Comparison of ENCODE assay signal across 34 cellular contexts in the genomic region with DNA sequence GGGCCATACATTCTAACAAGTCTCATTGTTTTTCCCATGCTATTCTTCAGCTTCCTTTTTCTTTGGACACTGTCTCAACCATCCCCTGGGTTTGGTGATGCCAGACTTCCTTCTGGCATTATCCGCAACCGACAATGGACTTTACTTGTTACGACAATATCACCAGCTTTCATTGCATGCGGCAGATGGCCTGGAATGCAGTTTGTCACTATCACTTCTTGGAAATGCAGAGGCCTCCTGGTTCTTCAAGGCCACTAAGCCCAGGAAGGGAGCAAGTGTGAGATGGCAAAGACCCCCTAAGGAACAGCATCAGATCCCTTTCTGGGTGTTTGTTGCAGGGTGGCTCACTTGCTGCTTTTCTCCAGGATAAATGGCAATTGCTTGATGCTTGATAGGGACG.
"Had no signal": no experiment of that assay in that cellular context is flagged by ENCODE, and none has a peak within 500 bp of the region (broad histone marks: within the 10 kb centered on the region; RNA-seq: fewer than 3 reads in every experiment).

No MANE protein-coding gene starts in this region.

- H3K9me3 ChIP-seq: esophagus squamous epithelium, gastroesophageal sphincter had no signal

- H3K9me3 Mint-ChIP-seq: activated B cell treated with CpG ODN at 0.5 μM for 24 hours; activated T-cell treated with anti-CD3 and anti-CD28 coated beads, Interleukin-2, amount 50 U/mL, for 4 hours; dendritic cell treated with granulocyte-macrophage colony-stimulating factor and Interleukin-4, amounts not matched to agents 40 ng/mL and 50 ng/mL, for 4 days; T-helper 2 cell treated with Interferon-gamma antibody and Interleukin-4, amounts not matched to agents 5 μg/mL and 100 μg/mL, for 36 hours had no signal

- H3K4me3 Mint-ChIP-seq: activated B cell treated with CpG ODN at 0.5 μM for 24 hours; activated CD8-positive, alpha-beta T cell treated with anti-CD3 and anti-CD28 coated beads for 36 hours; activated naive CD8-positive, alpha-beta T cell; activated T-cell treated with anti-CD3 and anti-CD28 coated beads, Interleukin-2, amount 50 U/mL, for 4 hours; activated T-helper 17 cell treated with anti-CD3 and anti-CD28 coated beads, Interleukin-2, amount 50 U/mL, for 72 hours; central memory CD8-positive, alpha-beta T cell; dendritic cell treated with granulocyte-macrophage colony-stimulating factor and Interleukin-4, amounts not matched to agents 40 ng/mL and 50 ng/mL, for 4 days; T-helper 17 cell; T-helper 2 cell treated with Interferon-gamma antibody and Interleukin-4, amounts not matched to agents 5 μg/mL and 100 μg/mL, for 36 hours had no signal

- H3K36me3 Mint-ChIP-seq: activated naive CD8-positive, alpha-beta T cell had no signal

- H3K4me3 ChIP-seq: coronary artery, dorsolateral prefrontal cortex, esophagus squamous epithelium, gastroesophageal sphincter had no signal

- H3K27ac ChIP-seq: brain microvascular endothelial cell, coronary artery, dorsolateral prefrontal cortex, epithelial cell of prostate, esophagus squamous epithelium, gastroesophageal sphincter had no signal

- H3K27ac Mint-ChIP-seq: activated B cell treated with CpG ODN at 0.5 μM for 24 hours; activated CD8-positive, alpha-beta T cell treated with anti-CD3 and anti-CD28 coated beads for 36 hours; activated naive CD8-positive, alpha-beta T cell; activated T-helper 17 cell treated with anti-CD3 and anti-CD28 coated beads, Interleukin-2, amount 50 U/mL, for 72 hours; dendritic cell treated with granulocyte-macrophage colony-stimulating factor and Interleukin-4, amounts not matched to agents 40 ng/mL and 50 ng/mL, for 4 days; T-helper 17 cell; T-helper 2 cell treated with Interferon-gamma antibody and Interleukin-4, amounts not matched to agents 5 μg/mL and 100 μg/mL, for 36 hours had no signal

- FAIRE-seq: astrocyte, bronchial epithelial cell, endometrium, endothelial cell of umbilical vein had no signal

- H3K27me3 Mint-ChIP-seq: activated B cell treated with CpG ODN at 0.5 μM for 24 hours; activated T-helper 17 cell treated with anti-CD3 and anti-CD28 coated beads, Interleukin-2, amount 50 U/mL, for 72 hours; central memory CD8-positive, alpha-beta T cell; dendritic cell treated with granulocyte-macrophage colony-stimulating factor and Interleukin-4, amounts not matched to agents 40 ng/mL and 50 ng/mL, for 4 days had no signal

- H3K27me3 ChIP-seq: brain microvascular endothelial cell, gastroesophageal sphincter had no signal

- DNase-seq: activated B cell treated with CpG ODN at 0.5 μM for 24 hours; activated CD4-positive, alpha-beta T cell treated with anti-CD3 and anti-CD28 coated beads for 48 hours; activated CD4-positive, alpha-beta T cell treated with anti-CD3 and anti-CD28 coated beads, Interleukin-2, amount 50 U/mL, for 1 hour; activated CD4-positive, alpha-beta T cell treated with anti-CD3 and anti-CD28 coated beads, Interleukin-2, amount 50 U/mL, for 48 hours; activated CD8-positive, alpha-beta memory T cell treated with anti-CD3 and anti-CD28 coated beads for 24 hours; activated CD8-positive, alpha-beta T cell treated with anti-CD3 and anti-CD28 coated beads for 36 hours; activated effector memory CD4-positive, alpha-beta T cell treated with Interleukin-2 at 50 U/mL for 16 hours; activated gamma-delta T cell treated with Interleukin-2 at 50 U/mL for 16 hours; activated naive CD4-positive, alpha-beta T cell treated with anti-CD3 and anti-CD28 coated beads, Interleukin-2, amount 50 U/mL, for 16 hours; activated naive CD4-positive, alpha-beta T cell treated with Interleukin-2 at 50 U/mL for 16 hours; activated T-cell treated with anti-CD3 and anti-CD28 coated beads, Interleukin-2, amount 50 U/mL, for 4 hours; amniotic stem cell; anterior cingulate cortex; brain microvascular endothelial cell; dorsolateral prefrontal cortex; effector memory CD4-positive, alpha-beta T cell; esophagus squamous epithelium; foreskin melanocyte; head of caudate nucleus; T-helper 1 cell; T-helper 17 cell; T1000 had no signal

- H3K36me3 ChIP-seq: brain microvascular endothelial cell, esophagus squamous epithelium, gastroesophageal sphincter had no signal

- H3K4me1 Mint-ChIP-seq: activated B cell treated with CpG ODN at 0.5 μM for 24 hours; activated T-helper 17 cell treated with anti-CD3 and anti-CD28 coated beads, Interleukin-2, amount 50 U/mL, for 72 hours; central memory CD8-positive, alpha-beta T cell; T-helper 17 cell had no signal
